In the genomic region with DNA sequence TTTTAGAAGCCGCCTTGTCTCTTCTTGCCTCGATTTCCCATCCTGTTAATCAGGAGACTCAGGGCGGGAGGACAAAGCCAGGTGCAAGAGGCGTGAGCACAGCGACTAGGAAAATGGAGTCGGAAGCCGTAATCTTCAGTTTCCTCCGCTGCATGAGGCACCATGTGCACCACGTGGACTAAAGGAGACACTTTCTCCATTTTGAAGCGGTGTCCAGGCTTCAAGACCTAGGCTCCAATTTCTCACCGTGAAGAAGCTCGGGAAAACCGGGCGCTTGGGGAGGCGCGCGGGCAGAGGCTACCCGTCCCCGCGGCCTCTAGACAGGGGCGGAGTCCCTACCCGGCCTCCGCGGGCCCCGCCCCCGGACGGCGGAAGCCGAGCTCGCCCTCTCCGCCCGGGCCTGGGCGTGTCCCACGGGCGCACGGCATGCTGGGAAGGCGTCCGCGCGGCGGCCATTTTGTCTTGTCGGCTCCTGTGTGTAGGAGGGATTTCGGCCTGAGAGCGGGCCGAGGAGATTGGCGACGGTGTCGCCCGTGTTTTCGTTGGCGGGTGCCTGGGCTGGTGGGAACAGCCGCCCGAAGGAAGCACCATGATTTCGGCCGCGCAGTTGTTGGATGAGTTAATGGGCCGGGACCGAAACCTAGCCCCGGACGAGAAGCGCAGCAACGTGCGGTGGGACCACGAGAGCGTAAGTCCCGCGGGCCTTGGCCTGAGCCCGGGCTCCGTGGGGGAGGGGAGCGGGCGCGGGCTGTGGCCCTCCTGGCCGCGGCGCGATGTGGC, we compare ENCODE assay signal across 8 cellular contexts. TPM values are rescaled to one million over a fixed set of nuclear protein-coding genes. Genes with fewer than 3 reads are reported as not detected.
DNase-seq lines count a peak whose midpoint lies in the region; ATAC-seq, FAIRE-seq and TF ChIP-seq lines count a peak whose summit lies in the region.

A gene with protein sequence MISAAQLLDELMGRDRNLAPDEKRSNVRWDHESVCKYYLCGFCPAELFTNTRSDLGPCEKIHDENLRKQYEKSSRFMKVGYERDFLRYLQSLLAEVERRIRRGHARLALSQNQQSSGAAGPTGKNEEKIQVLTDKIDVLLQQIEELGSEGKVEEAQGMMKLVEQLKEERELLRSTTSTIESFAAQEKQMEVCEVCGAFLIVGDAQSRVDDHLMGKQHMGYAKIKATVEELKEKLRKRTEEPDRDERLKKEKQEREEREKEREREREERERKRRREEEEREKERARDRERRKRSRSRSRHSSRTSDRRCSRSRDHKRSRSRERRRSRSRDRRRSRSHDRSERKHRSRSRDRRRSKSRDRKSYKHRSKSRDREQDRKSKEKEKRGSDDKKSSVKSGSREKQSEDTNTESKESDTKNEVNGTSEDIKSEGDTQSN (plus strand): TSS at position 460 of the 780 bp plus-strand sequence. CDS start 130 bp downstream, at position 590.

- WGBS in transverse colon (ENCODE audit: low coverage in 1 of 2), 2 donors: 1% methylated on average over 13 to 69 of the region's 76 CpGs

- no peak for TF ChIP-seq CTCF in cardiac muscle cell (IDR thresholded peaks at IDR 0.05; ENCODE audit: low read depth, low read length)
- TF ChIP-seq CTCF in transverse colon (IDR thresholded peaks at IDR 0.05): no peak

- H3K27me3 ChIP-seq in cardiac muscle cell (no peaks in the 10 kb centered on the region), transverse colon (no peaks in the 10 kb centered on the region)

- no peaks in the 10 kb centered on the region for H3K27me3 Mint-ChIP-seq in activated naive CD8-positive, alpha-beta T cell treated with anti-CD3 and anti-CD28 coated beads, Interleukin-2, amount 50 U/mL, for 24 hours

- TF ChIP-seq EP300 in transverse colon (IDR thresholded peaks at IDR 0.05; ENCODE audit: low read depth): no peak

- H3K4me3 ChIP-seq in cardiac muscle cell: peak within 1 kb of the TSS; percentile 85
- H3K4me3 ChIP-seq in transverse colon: peak within 1 kb of the TSS; percentile 76 to 94 (median 89)

- intact Hi-C loops in transverse colon (cut with DNase I; ENCODE audit: low total_unique reads): no loop called here

- H3K36me3 Mint-ChIP-seq in activated naive CD8-positive, alpha-beta T cell treated with anti-CD3 and anti-CD28 coated beads, Interleukin-2, amount 50 U/mL, for 24 hours (ENCODE audit: low read depth): peaks cover 21% of the 10 kb centered on the region

- in situ Hi-C loops in transverse colon (cut with MboI; ENCODE audit: low pct_ligation_motif_present in 1 of 4, low pct_unique_long_range_greater_than_20kb in 1 of 4, low sequenced_read_pairs in 3 of 4): no loop called here

- H3K9me3 ChIP-seq in cardiac muscle cell (ENCODE audit: low read depth) (no peaks in the 10 kb centered on the region), transverse colon (no peaks in the 10 kb centered on the region)

- H3K4me1 ChIP-seq in cardiac muscle cell (ENCODE audit: low read depth): peaks cover 26% of the 10 kb centered on the region
- H3K4me1 ChIP-seq in transverse colon: peaks cover 21 to 44% (median 36%) of the 10 kb centered on the region in 4 donors

- H3K36me3 ChIP-seq in cardiac muscle cell: no peaks in the 10 kb centered on the region
- no peaks in the 10 kb centered on the region for H3K36me3 ChIP-seq in transverse colon

- peaks cover 32% of the 10 kb centered on the region for H3K4me1 Mint-ChIP-seq in activated naive CD8-positive, alpha-beta T cell treated with anti-CD3 and anti-CD28 coated beads, Interleukin-2, amount 50 U/mL, for 24 hours

- peak; percentile 90 for ATAC-seq in HG02840 (IDR thresholded peaks at IDR 0.05; ENCODE audit: low FRiP score, unreplicated experiment)
- ATAC-seq in activated naive CD8-positive, alpha-beta T cell treated with anti-CD3 and anti-CD28 coated beads, Interleukin-2, amount 50 U/mL, for 24 hours: peak; percentile 97

- TF ChIP-seq POLR2A in GM12891 (IDR thresholded peaks at IDR 0.05; ENCODE audit: low read depth, low read length) (peak; percentile 94), transverse colon (IDR thresholded peaks at IDR 0.05) (peak; percentile 89)

- FAIRE-seq in GM12891 (lab: Jason Lieb, UNC): peak; percentile 93

- peak within 1 kb of the TSS; percentile 99 for H3K27ac Mint-ChIP-seq in activated naive CD8-positive, alpha-beta T cell treated with anti-CD3 and anti-CD28 coated beads, Interleukin-2, amount 50 U/mL, for 24 hours

- H3K27ac ChIP-seq in cardiac muscle cell (peak within 1 kb of the TSS; percentile 97), transverse colon (peak within 1 kb of the TSS; percentile 97 to 99 (median 98))

- H3K9me3 Mint-ChIP-seq in activated naive CD8-positive, alpha-beta T cell treated with anti-CD3 and anti-CD28 coated beads, Interleukin-2, amount 50 U/mL, for 24 hours: no peaks in the 10 kb centered on the region

- peak within 1 kb of the TSS; percentile 88 for H3K4me3 Mint-ChIP-seq in activated naive CD8-positive, alpha-beta T cell treated with anti-CD3 and anti-CD28 coated beads, Interleukin-2, amount 50 U/mL, for 24 hours

- DNase-seq in GM12891 (ENCODE audit: insufficient read length, low spot score) (peak; percentile 96), NCI-H1436 (lab: John Stamatoyannopoulos, UW) (peak; percentile 97), SW480 (ENCODE audit: low spot score) (peak; percentile 93), cardiac muscle cell (ENCODE audit: low read depth in 1 of 2, low spot score in 1 of 2) (peak; percentile 95 to 96), pons (ENCODE audit: low spot score) (peak; percentile 91), transverse colon (peak; percentile 95)
- DNase-seq in activated naive CD8-positive, alpha-beta T cell treated with anti-CD3 and anti-CD28 coated beads, Interleukin-2, amount 50 U/mL, for 24 hours: peak; percentile 94

TF ChIP-seq in GM12891, 5 proteins besides CTCF, POLR2A, EP300 and RAD21:
- TF ChIP-seq POLR2AphosphoS5 (IDR thresholded peaks at IDR 0.05; ENCODE audit: low read depth, low read length): peak; percentile 96
- peak; percentile 83 for TF ChIP-seq TAF1 (IDR thresholded peaks at IDR 0.05; ENCODE audit: low read depth, low read length)
- TF ChIP-seq SPI1 (IDR thresholded peaks at IDR 0.05; ENCODE audit: low read depth, low read length): no peak

RNA-seq across cellular contexts. Expression of the gene that starts here (rescaled TPM):
- polyA plus RNA-seq in GM12891 (2012; ENCODE audit: low read depth, missing spikeins): 147 TPM
- total RNA-seq in cardiac muscle cell (72.5 and 289 TPM in 2 replicates), transverse colon (100 to 1,000 TPM in 3 of 4 donors, 10 to 100 TPM in 1; 62.8 to 984 (median 159) TPM)
- 398 and 494 TPM in 2 replicates for polyA plus RNA-seq in cardiac muscle cell

Comparison
In these comparisons a context has a peak if more than half of its experiments do, and no peak if none do; other contexts are left out.
1. Peak in every context shown above with its lines: DNase-seq, ATAC-seq, H3K4me3 ChIP-seq and H3K27ac ChIP-seq.